ENCODE assay signal across 12 cellular contexts in the genomic region with DNA sequence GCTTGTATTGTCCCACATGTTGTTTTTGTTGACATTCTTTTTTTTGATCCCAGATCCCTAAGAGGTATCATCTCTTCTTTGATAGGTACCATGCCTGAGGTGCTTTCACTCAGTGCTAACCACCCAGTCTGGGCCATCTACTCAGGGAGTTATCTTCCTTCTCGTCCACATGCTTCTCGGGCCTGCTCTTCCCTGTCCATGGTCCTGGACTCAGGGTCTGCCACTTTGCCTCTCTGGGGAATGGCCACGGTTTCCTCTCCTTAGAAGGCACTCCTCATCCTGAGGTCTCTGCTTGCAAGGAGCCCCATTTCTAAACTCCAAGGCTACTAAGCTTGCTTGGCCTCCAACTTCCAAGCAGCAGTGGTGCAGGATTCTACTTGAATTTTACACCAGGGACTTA.
DNase-seq lines count a peak whose midpoint lies in the region; ATAC-seq and TF ChIP-seq lines count a peak whose summit lies in the region.
"Had no signal": no experiment of that assay in that cellular context is flagged by ENCODE, and none has a peak within 500 bp of the region (broad histone marks: within the 10 kb centered on the region; RNA-seq: fewer than 3 reads in every experiment).

No MANE protein-coding gene starts in this region.

- H3K36me3 ChIP-seq in adipocyte (ENCODE audit: control insufficient read depth, insufficient read depth, low read length, severe bottlenecking): no peaks in the 10 kb centered on the region
- H3K36me3 ChIP-seq in iPS DF 6.9 (ENCODE audit: control insufficient read depth, insufficient read depth, low read length): no peaks in the 10 kb centered on the region
- no peaks in the 10 kb centered on the region for H3K36me3 ChIP-seq in sigmoid colon

- TF ChIP-seq CTCF in sigmoid colon (IDR thresholded peaks at IDR 0.05): no peak
- TF ChIP-seq CTCF in dorsolateral prefrontal cortex (IDR thresholded peaks at IDR 0.05 in 54 of 56, conservative IDR thresholded peaks at IDR 0.05 in 2 of 56; ENCODE audit: low read depth in 1 of 56, partially characterized antibody in 56 of 56): no peak

- TF ChIP-seq EP300 in sigmoid colon (IDR thresholded peaks at IDR 0.05): no peak

- peak; percentile 63 for DNase-seq in AG08395 (ENCODE audit: low spot score)
- peak; percentile 41 for DNase-seq in HT-29 (ENCODE audit: low spot score)
- peak; percentile 2 for DNase-seq in adipocyte (ENCODE audit: low read depth)
- DNase-seq in iPS DF 6.9 (ENCODE audit: low read depth, low spot score): peak; percentile 9
- DNase-seq in sigmoid colon: no peak
- DNase-seq in dorsolateral prefrontal cortex: no peak
- DNase-seq: activated B cell treated with CpG ODN at 0.5 μM for 24 hours; CD4-positive, alpha-beta memory T cell; NCI-H510A had no signal

- TF ChIP-seq POLR2A in sigmoid colon (IDR thresholded peaks at IDR 0.05): no peak

- H3K9ac ChIP-seq in adipocyte (ENCODE audit: low read length): no peak overlapping the region

- H3K4me1 ChIP-seq in adipocyte (ENCODE audit: control insufficient read depth, insufficient read depth, low read length) (no peaks in the 10 kb centered on the region), iPS DF 6.9 (ENCODE audit: control insufficient read depth, insufficient read depth, low read length) (no peaks in the 10 kb centered on the region), sigmoid colon (no peaks in the 10 kb centered on the region)

- H3K27ac ChIP-seq in iPS DF 6.9 (ENCODE audit: low read length) (no peak overlapping the region), sigmoid colon (no peak overlapping the region), dorsolateral prefrontal cortex (peak overlapping the region in 9 of 59 donors; percentile 10 to 98 (median 91))

- H3K4me3 ChIP-seq in adipocyte (ENCODE audit: low read length) (no peak overlapping the region), iPS DF 6.9 (ENCODE audit: low read length) (no peak overlapping the region), sigmoid colon (no peak overlapping the region), dorsolateral prefrontal cortex (no peak overlapping the region)

- WGBS in iPS DF 6.9 (ENCODE audit: insufficient coverage, insufficient read length): no CpG with 5 or more reads among the region's 3 CpGs
- WGBS in sigmoid colon, 2 donors: 6% methylated on average over 3 of the region's 3 CpGs

- H3K27me3 ChIP-seq in adipocyte (replicated peaks; ENCODE audit: control insufficient read depth, insufficient read depth, low read length): peaks cover 31% of the 10 kb centered on the region
- H3K27me3 ChIP-seq in iPS DF 6.9 (ENCODE audit: control insufficient read depth, insufficient read depth, low read length): no peaks in the 10 kb centered on the region
- no peaks in the 10 kb centered on the region for H3K27me3 ChIP-seq in sigmoid colon
- no peaks in the 10 kb centered on the region for H3K27me3 ChIP-seq in dorsolateral prefrontal cortex

- ATAC-seq in GM19023 (IDR thresholded peaks at IDR 0.05; ENCODE audit: unreplicated experiment): no peak
- no peak for ATAC-seq in GM21367 (IDR thresholded peaks at IDR 0.05; ENCODE audit: unreplicated experiment)
- ATAC-seq: stimulated activated effector memory CD8-positive, alpha-beta T cell treated with anti-CD3 and anti-CD28 coated beads, Interleukin-12 subunit alpha, Interleukin-12 subunit beta, amount 100 ng/mL, for 72 hours had no signal

- intact Hi-C loops in sigmoid colon (cut with DNase I): no loop called here
- intact Hi-C loops in dorsolateral prefrontal cortex (cut with DNase I): loop anchor here (2.0 to 5.0 kb wide), 3 partner anchors 77 to 147 kb away; no protein-coding TSS in a partner anchor

- H3K9me3 ChIP-seq in adipocyte (ENCODE audit: control insufficient read depth, low read length): no peaks in the 10 kb centered on the region
- H3K9me3 ChIP-seq in iPS DF 6.9 (ENCODE audit: control insufficient read depth, insufficient read depth, low read length): no peaks in the 10 kb centered on the region
- H3K9me3 ChIP-seq in sigmoid colon: no peaks in the 10 kb centered on the region

Comparison
In these comparisons a context has a peak if more than half of its experiments do, and no peak if none do; other contexts are left out.
1. DNase-seq: peak in AG08395 (single experiment), HT-29 (single experiment), adipocyte (single experiment) and iPS DF 6.9 (single experiment); none in sigmoid colon (single experiment) and dorsolateral prefrontal cortex (0 of 10).